16 cellular contexts compared by ENCODE assay signal in the genomic region with DNA sequence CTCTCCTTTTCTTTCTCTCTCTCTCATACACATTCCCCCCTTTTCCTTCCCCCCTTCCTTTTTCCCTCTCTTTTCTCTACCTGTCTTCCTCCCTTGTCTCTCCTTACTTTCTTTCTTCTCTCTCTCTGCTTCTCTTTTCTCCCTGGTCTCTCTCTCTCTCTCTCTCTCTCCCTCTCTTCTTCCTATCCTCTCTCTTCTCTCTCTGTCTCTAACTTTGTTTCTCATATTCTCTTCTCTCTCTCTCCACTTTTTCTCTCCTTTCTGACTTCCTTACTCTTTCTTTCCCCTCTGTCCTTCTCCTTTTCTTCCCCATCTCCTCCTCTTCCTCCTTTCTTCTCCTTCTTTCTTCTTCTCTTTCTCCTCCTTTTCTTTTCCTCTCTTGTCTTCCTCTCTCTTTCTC.
DNase-seq lines count a peak whose midpoint lies in the region; ATAC-seq and TF ChIP-seq lines count a peak whose summit lies in the region.
"Had no signal": no experiment of that assay in that cellular context is flagged by ENCODE, and none has a peak within 500 bp of the region (broad histone marks: within the 10 kb centered on the region; RNA-seq: fewer than 3 reads in every experiment).

No MANE protein-coding gene starts in this region.

- no peak overlapping the region for H3K4me3 ChIP-seq in naive thymus-derived CD4-positive, alpha-beta T cell (ENCODE audit: low read length)
- H3K4me3 ChIP-seq in CD4-positive, alpha-beta memory T cell (ENCODE audit: low read length in 2 of 2), result no peak overlapping the region

- peaks cover 5 to 10% of the 10 kb centered on the region in 2 donors for H3K4me1 ChIP-seq in naive thymus-derived CD4-positive, alpha-beta T cell (ENCODE audit: control insufficient read depth in 2 of 2, insufficient read depth in 2 of 2, low read length in 2 of 2)
- peaks cover 12% of the 10 kb centered on the region for H3K4me1 ChIP-seq in CD4-positive, alpha-beta memory T cell (ENCODE audit: insufficient read depth, low read length)

- H3K27ac Mint-ChIP-seq in activated T-cell treated with anti-CD3 and anti-CD28 coated beads, Interleukin-2, amount 50 U/mL, for 72 hours, result peak overlapping the region; percentile 88
- H3K27ac Mint-ChIP-seq in WTC11, result no peak overlapping the region
- H3K27ac Mint-ChIP-seq in naive thymus-derived CD4-positive, alpha-beta T cell, result peak overlapping the region in 3 of 9 donors; percentile 14 to 65 (median 52)
- H3K27ac Mint-ChIP-seq in osteocyte (ENCODE audit: unreplicated experiment), result peak overlapping the region; percentile 82
- H3K27ac Mint-ChIP-seq in CD4-positive, alpha-beta memory T cell, result no peak overlapping the region

- peaks cover 14 to 26% of the 10 kb centered on the region in 2 donors for H3K36me3 Mint-ChIP-seq in activated T-cell treated with anti-CD3 and anti-CD28 coated beads, Interleukin-2, amount 50 U/mL, for 72 hours (ENCODE audit: insufficient read depth in 2 of 2)
- H3K36me3 Mint-ChIP-seq in WTC11, result no peaks in the 10 kb centered on the region
- peaks cover 0 to 28% (median 12%) of the 10 kb centered on the region in 5 donors for H3K36me3 Mint-ChIP-seq in naive thymus-derived CD4-positive, alpha-beta T cell
- peaks cover 2% of the 10 kb centered on the region for H3K36me3 Mint-ChIP-seq in osteocyte (ENCODE audit: unreplicated experiment)
- peaks cover 2 to 4% of the 10 kb centered on the region in 2 donors for H3K36me3 Mint-ChIP-seq in CD4-positive, alpha-beta memory T cell

- peak overlapping the region in 1 of 2 donors; percentile 15 for H3K4me3 Mint-ChIP-seq in activated T-cell treated with anti-CD3 and anti-CD28 coated beads, Interleukin-2, amount 50 U/mL, for 72 hours
- H3K4me3 Mint-ChIP-seq in WTC11 (0 out of 2 replicates have a peak overlapping the region, but pooled peaks have one; percentile 16), osteocyte (ENCODE audit: unreplicated experiment) (no peak overlapping the region)
- peak overlapping the region in 6 of 10 donors; percentile 14 to 96 (median 32) for H3K4me3 Mint-ChIP-seq in naive thymus-derived CD4-positive, alpha-beta T cell
- H3K4me3 Mint-ChIP-seq in CD4-positive, alpha-beta memory T cell, result peak overlapping the region in 3 of 8 donors; percentile 39 to 50 (median 45)

- no peak for DNase-seq in activated T-cell treated with anti-CD3 and anti-CD28 coated beads, Interleukin-2, amount 50 U/mL, for 72 hours
- no peak for DNase-seq in activated T-cell treated with anti-CD3 and anti-CD28 coated beads, Interleukin-2, amount 50 U/mL, for 1 hour
- DNase-seq in WTC11 (ENCODE audit: low spot score) (no peak), osteocyte (ENCODE audit: extremely low spot score, unreplicated experiment) (no peak), NOMO-1 (lab: John Stamatoyannopoulos, UW; ENCODE audit: unreplicated experiment in 2 of 2) (no peak), NCI-H2227 (lab: John Stamatoyannopoulos, UW; ENCODE audit: unreplicated experiment) (no peak)
- DNase-seq in naive thymus-derived CD4-positive, alpha-beta T cell, result no peak
- no peak for DNase-seq in CD4-positive, alpha-beta memory T cell
- DNase-seq: IMR-90, Kasumi-1, NCI-H187 treated with DMSO at 0.1 percent for 48 hours, NCI-H69, OCI-M1, RPMI8226, SIG-M5 had no signal

- peaks cover 17% of the 10 kb centered on the region for H3K4me1 Mint-ChIP-seq in activated T-cell treated with anti-CD3 and anti-CD28 coated beads, Interleukin-2, amount 50 U/mL, for 72 hours (ENCODE audit: low read depth)
- H3K4me1 Mint-ChIP-seq in WTC11 (peaks cover 64% of the 10 kb centered on the region), osteocyte (ENCODE audit: unreplicated experiment) (peaks cover 76% of the 10 kb centered on the region)
- peaks cover 11 to 39% (median 22%) of the 10 kb centered on the region in 7 donors for H3K4me1 Mint-ChIP-seq in naive thymus-derived CD4-positive, alpha-beta T cell
- H3K4me1 Mint-ChIP-seq in CD4-positive, alpha-beta memory T cell, result peaks cover 14 to 34% (median 17%) of the 10 kb centered on the region in 4 donors

- no peaks in the 10 kb centered on the region for H3K36me3 ChIP-seq in naive thymus-derived CD4-positive, alpha-beta T cell (ENCODE audit: control insufficient read depth in 2 of 3, insufficient read depth in 3 of 3, low read length in 3 of 3)
- no peaks in the 10 kb centered on the region for H3K36me3 ChIP-seq in CD4-positive, alpha-beta memory T cell (ENCODE audit: insufficient read depth, low read length)
- H3K36me3 ChIP-seq: HAP-1 had no signal

- peaks cover 18 to 25% of the 10 kb centered on the region in 2 donors for H3K9me3 Mint-ChIP-seq in activated T-cell treated with anti-CD3 and anti-CD28 coated beads, Interleukin-2, amount 50 U/mL, for 72 hours
- peaks cover 10% of the 10 kb centered on the region; the same call in 1 of the 2 replicates for H3K9me3 Mint-ChIP-seq in WTC11
- H3K9me3 Mint-ChIP-seq in naive thymus-derived CD4-positive, alpha-beta T cell, result peaks cover 14 to 73% (median 40%) of the 10 kb centered on the region in 11 donors
- H3K9me3 Mint-ChIP-seq in osteocyte (ENCODE audit: unreplicated experiment), result peaks cover 10% of the 10 kb centered on the region
- H3K9me3 Mint-ChIP-seq in CD4-positive, alpha-beta memory T cell, result peaks cover 0 to 71% (median 47%) of the 10 kb centered on the region in 8 donors

- H3K27me3 Mint-ChIP-seq in activated T-cell treated with anti-CD3 and anti-CD28 coated beads, Interleukin-2, amount 50 U/mL, for 72 hours (ENCODE audit: low read depth), result no peaks in the 10 kb centered on the region
- H3K27me3 Mint-ChIP-seq in WTC11 (ENCODE audit: low read depth) (peaks cover 13% of the 10 kb centered on the region), osteocyte (ENCODE audit: unreplicated experiment) (no peaks in the 10 kb centered on the region)
- H3K27me3 Mint-ChIP-seq in naive thymus-derived CD4-positive, alpha-beta T cell, result peaks cover 0 to 12% (median 4%) of the 10 kb centered on the region in 5 donors
- H3K27me3 Mint-ChIP-seq in CD4-positive, alpha-beta memory T cell, result peaks cover 0 to 1% of the 10 kb centered on the region in 2 donors

- H3K27me3 ChIP-seq in naive thymus-derived CD4-positive, alpha-beta T cell (ENCODE audit: control insufficient read depth in 2 of 2, insufficient read depth in 2 of 2, low read length in 2 of 2), result no peaks in the 10 kb centered on the region
- no peaks in the 10 kb centered on the region for H3K27me3 ChIP-seq in CD4-positive, alpha-beta memory T cell (ENCODE audit: insufficient read depth, low read length)

- H3K27ac ChIP-seq in naive thymus-derived CD4-positive, alpha-beta T cell (ENCODE audit: low read depth, low read length), result no peak overlapping the region
- H3K27ac ChIP-seq in CD4-positive, alpha-beta memory T cell (ENCODE audit: low read depth, low read length), result no peak overlapping the region

- H3K9me3 ChIP-seq in naive thymus-derived CD4-positive, alpha-beta T cell (ENCODE audit: control insufficient read depth in 2 of 3, low read length in 3 of 3), result peaks cover 0 to 21% (median 0%) of the 10 kb centered on the region in 3 experiments
- H3K9me3 ChIP-seq in CD4-positive, alpha-beta memory T cell (ENCODE audit: control insufficient read depth in 1 of 2, low read length in 2 of 2), result no peaks in the 10 kb centered on the region
- H3K9me3 ChIP-seq: HAP-1 had no signal

- TF ChIP-seq CTCF in WTC11 (IDR thresholded peaks at IDR 0.05) (no peak), osteocyte (IDR thresholded peaks at IDR 0.05) (no peak)

- CTCF ChIA-PET in WTC11 (lab: Charles Lee), result no interaction called here
- CTCF ChIA-PET in naive thymus-derived CD4-positive, alpha-beta T cell (lab: Charles Lee), result no interaction called here
- CTCF ChIA-PET in CD4-positive, alpha-beta memory T cell (lab: Charles Lee; ENCODE audit: partially characterized antibody), result no interaction called here

- intact Hi-C loops in naive thymus-derived CD4-positive, alpha-beta T cell (cut with micrococcal nuclease), result no loop called here
- intact Hi-C loops in CD4-positive, alpha-beta memory T cell (cut with micrococcal nuclease), result no loop called here

- no peak for ATAC-seq in activated T-cell treated with anti-CD3 and anti-CD28 coated beads, Interleukin-2, amount 50 U/mL, for 72 hours (replicated peaks in 1 of 2)
- no peak for ATAC-seq in WTC11
- no peak for ATAC-seq in naive thymus-derived CD4-positive, alpha-beta T cell

- POLR2A ChIA-PET in WTC11 (lab: Charles Lee), result no interaction called here
- POLR2A ChIA-PET in naive thymus-derived CD4-positive, alpha-beta T cell (lab: Charles Lee), result no interaction called here
- POLR2A ChIA-PET in CD4-positive, alpha-beta memory T cell (lab: Charles Lee; ENCODE audit: partially characterized antibody), result no interaction called here

TF ChIP-seq in WTC11, 78 proteins besides CTCF, POLR2A, EP300 and RAD21:
- TF ChIP-seq ZNF512 (CRISPR knock-in tag; IDR thresholded peaks at IDR 0.05; ENCODE audit: borderline replicate concordance) (peak; percentile 42; the same call in 1 of the 2 replicates), FOXJ3 (CRISPR knock-in tag; IDR thresholded peaks at IDR 0.05; ENCODE audit: borderline replicate concordance) (no peak), ATF1 (CRISPR knock-in tag; IDR thresholded peaks at IDR 0.05) (no peak), FOXK1 (CRISPR knock-in tag; IDR thresholded peaks at IDR 0.05) (no peak), MXD4 (CRISPR knock-in tag; IDR thresholded peaks at IDR 0.05; ENCODE audit: borderline replicate concordance) (no peak)

Comparison
In these comparisons a context has a peak if more than half of its experiments do, and no peak if none do; other contexts are left out.
1. H3K27ac Mint-ChIP-seq: peak in activated T-cell treated with anti-CD3 and anti-CD28 coated beads, Interleukin-2, amount 50 U/mL, for 72 hours (single experiment) and osteocyte (single experiment); none in WTC11 (single experiment) and CD4-positive, alpha-beta memory T cell (0 of 7).